Comparison of ENCODE assay signal across 2 cellular contexts in genomic region chr6:165715428-165715827, GRCh38.
TF ChIP-seq lines count a peak whose summit lies in the region.

No MANE protein-coding gene starts in this region.

TF ChIP-seq in HepG2, 621 proteins besides CTCF, POLR2A, EP300 and RAD21:
- TF ChIP-seq ZNF749 (CRISPR knock-in tag; IDR thresholded peaks at IDR 0.05; ENCODE audit: borderline replicate concordance) (no peak), MNT (IDR thresholded peaks at IDR 0.05) (peak; percentile 94), POGK (CRISPR knock-in tag; conservative IDR thresholded peaks at IDR 0.05) (no peak), ZSCAN9 (CRISPR knock-in tag; IDR thresholded peaks at IDR 0.05; ENCODE audit: borderline replicate concordance) (no peak)

TF ChIP-seq in H1, 55 proteins besides CTCF, POLR2A, EP300 and RAD21:
- no peak for TF ChIP-seq SP4 (IDR thresholded peaks at IDR 0.05; ENCODE audit: low read length)
- no peak for TF ChIP-seq SRF (IDR thresholded peaks at IDR 0.05; ENCODE audit: low read depth, low read length)
- TF ChIP-seq SP2 (IDR thresholded peaks at IDR 0.05; ENCODE audit: low read length) = no peak
- no peak for TF ChIP-seq E2F6 (IDR thresholded peaks at IDR 0.05)
- no peak for TF ChIP-seq CBX5 (IDR thresholded peaks at IDR 0.05; ENCODE audit: low read depth, low read length)
- no peak for TF ChIP-seq JUN (IDR thresholded peaks at IDR 0.05; ENCODE audit: low read depth, low read length)
- TF ChIP-seq TEAD4 (IDR thresholded peaks at IDR 0.05; ENCODE audit: low read depth, low read length) = no peak
- no peak for TF ChIP-seq BACH1 (IDR thresholded peaks at IDR 0.05; ENCODE audit: low read length)
- no peak for TF ChIP-seq NANOG (IDR thresholded peaks at IDR 0.05; ENCODE audit: insufficient read depth, low read depth, low read length, poor library complexity, severe bottlenecking)
- no peak for TF ChIP-seq BRCA1 (IDR thresholded peaks at IDR 0.05; ENCODE audit: low read depth, low read length)
- no peak for TF ChIP-seq NRF1 (IDR thresholded peaks at IDR 0.05; ENCODE audit: low read depth, low read length)
- no peak for TF ChIP-seq TCF12 (IDR thresholded peaks at IDR 0.05; ENCODE audit: low read depth, low read length)
- TF ChIP-seq ASH2L (IDR thresholded peaks at IDR 0.05; ENCODE audit: low read length) = no peak
- TF ChIP-seq USF2 (IDR thresholded peaks at IDR 0.05; ENCODE audit: low read length) = no peak
- TF ChIP-seq POU5F1 (IDR thresholded peaks at IDR 0.05; ENCODE audit: low read depth, low read length) = no peak
- no peak for TF ChIP-seq BCL11A (IDR thresholded peaks at IDR 0.05; ENCODE audit: low read depth in 2 of 2, low read length in 2 of 2)
- TF ChIP-seq CHD7 (IDR thresholded peaks at IDR 0.05; ENCODE audit: insufficient replicate concordance, low read length) = no peak
- no peak for TF ChIP-seq TAF7 (optimal IDR thresholded peaks at IDR 0.05; ENCODE audit: borderline replicate concordance, low read depth, low read length)
- TF ChIP-seq HDAC6 (IDR thresholded peaks at IDR 0.05; ENCODE audit: low read depth, low read length) = no peak
